Comparison of ENCODE assay signal across 21 cellular contexts in genomic region chr22:22042009-22042408, GRCh38.
"Had no signal": no experiment of that assay in that cellular context is flagged by ENCODE, and none has a peak within 500 bp of the region (broad histone marks: within the 10 kb centered on the region; RNA-seq: fewer than 3 reads in every experiment).

No MANE protein-coding gene starts in this region.

- H3K27ac Mint-ChIP-seq: activated CD4-positive, alpha-beta memory T cell treated with anti-CD3 and anti-CD28 coated beads, Interleukin-2, amount 10 ng/mL, durations not matched to agents 7 days and 5 days; activated naive CD8-positive, alpha-beta T cell; natural killer cell treated with Interleukin-12 subunit alpha and Interleukin-12 subunit beta and Interleukin-15 and Interleukin-18, amount 100 ng/mL, for 72 hours had no signal

- H3K36me3 ChIP-seq: left ventricle myocardium inferior, transverse colon, vagina, WERI-Rb-1 had no signal

- H3K4me1 ChIP-seq: left ventricle myocardium inferior, transverse colon, vagina had no signal

- H3K27ac ChIP-seq: left ventricle myocardium inferior, transverse colon, vagina, WERI-Rb-1 had no signal

- H3K4me1 Mint-ChIP-seq: activated CD4-positive, alpha-beta memory T cell treated with anti-CD3 and anti-CD28 coated beads, Interleukin-2, amount 10 ng/mL, durations not matched to agents 7 days and 5 days had no signal

- ATAC-seq: natural killer cell treated with Interleukin-12 subunit alpha and Interleukin-12 subunit beta and Interleukin-15 and Interleukin-18, amount 100 ng/mL, for 72 hours had no signal

- H3K4me3 ChIP-seq: left ventricle myocardium inferior, transverse colon, vagina had no signal

- H3K27me3 ChIP-seq: vagina had no signal

- H3K9me3 ChIP-seq: left ventricle myocardium inferior, transverse colon, vagina had no signal

- DNase-seq: activated CD4-positive, alpha-beta memory T cell treated with anti-CD3 and anti-CD28 coated beads, Interleukin-2, amount 10 ng/mL, durations not matched to agents 7 days and 5 days; activated CD4-positive, alpha-beta T cell treated with anti-CD3 and anti-CD28 coated beads for 4 hours; activated CD8-positive, alpha-beta memory T cell treated with anti-CD3 and anti-CD28 coated beads, Interleukin-2, amount 50 U/mL, for 4 hours; activated gamma-delta T cell treated with Interleukin-2 at 50 U/mL for 16 hours; cerebellar nuclear complex; effector CD8-positive, alpha-beta T cell; foreskin fibroblast; hypothalamus; left ventricle myocardium inferior; nucleus accumbens; posterior cingulate gyrus; retina; stimulated activated CD4-positive, alpha-beta T cell treated with anti-CD3 and anti-CD28 coated beads, Interleukin-2, amount 100 ng/mL, for 48 hours; stimulated activated naive CD4-positive, alpha-beta T cell; T1000; transverse colon; WERI-Rb-1 had no signal

- FAIRE-seq: endothelial cell of umbilical vein had no signal

- H3K4me3 Mint-ChIP-seq: activated CD4-positive, alpha-beta memory T cell treated with anti-CD3 and anti-CD28 coated beads, Interleukin-2, amount 10 ng/mL, durations not matched to agents 7 days and 5 days; activated naive CD8-positive, alpha-beta T cell; natural killer cell treated with Interleukin-12 subunit alpha and Interleukin-12 subunit beta and Interleukin-15 and Interleukin-18, amount 100 ng/mL, for 72 hours had no signal

- H3K9me3 Mint-ChIP-seq: activated CD4-positive, alpha-beta memory T cell treated with anti-CD3 and anti-CD28 coated beads, Interleukin-2, amount 10 ng/mL, durations not matched to agents 7 days and 5 days; natural killer cell treated with Interleukin-12 subunit alpha and Interleukin-12 subunit beta and Interleukin-15 and Interleukin-18, amount 100 ng/mL, for 72 hours had no signal
